23 cellular contexts compared by ENCODE assay signal in genomic region chr1:101150266-101150665, GRCh38.
A peak's percentile ranks its signal among the peaks of the same experiment; 100 is the strongest.
DNase-seq lines count a peak whose midpoint lies in the region; ATAC-seq, FAIRE-seq and TF ChIP-seq lines count a peak whose summit lies in the region.
"Had no signal": no experiment of that assay in that cellular context is flagged by ENCODE, and none has a peak within 500 bp of the region (broad histone marks: within the 10 kb centered on the region; RNA-seq: fewer than 3 reads in every experiment).

No MANE protein-coding gene starts in this region.

- CTCF ChIA-PET in SK-N-SH (lab: Yijun Ruan, JAX) (interaction anchor here (0.9 to 1.3 kb wide), 3 partner anchors 10 to 24 kb away, joined by 3 to 4 read pairs (median 3); no protein-coding TSS in a partner anchor), PC-3 (lab: Charles Lee) (no interaction called here), endothelial cell of umbilical vein (lab: Charles Lee) (interaction anchor here (1.2 to 3.9 kb wide), 7 partner anchors 13 to 163 kb away, joined by 3 to 26 read pairs (median 4); no protein-coding TSS in a partner anchor)

- H4K20me1 ChIP-seq in SK-N-SH (ENCODE audit: insufficient read depth) (no peaks in the 10 kb centered on the region), PC-3 (ENCODE audit: low read length) (no peaks in the 10 kb centered on the region), endothelial cell of umbilical vein (replicated peaks; ENCODE audit: control insufficient read depth, extremely low read depth, insufficient read depth, low read length) (no peaks in the 10 kb centered on the region), smooth muscle cell (ENCODE audit: low read depth) (no peaks in the 10 kb centered on the region)

- H3K4me2 ChIP-seq in SK-N-SH (no peak overlapping the region), PC-3 (ENCODE audit: low read length) (peak overlapping the region; percentile 43), endothelial cell of umbilical vein (ENCODE audit: insufficient read depth, low read length) (peak overlapping the region; percentile 94), smooth muscle cell (no peak overlapping the region)

- dilution Hi-C loops in endothelial cell of umbilical vein (cut with MboI; ENCODE audit: extremely low pct_ligation_motif_present, low sequenced_read_pairs), result no loop called here

- TF ChIP-seq EP300 in SK-N-SH (IDR thresholded peaks at IDR 0.05; ENCODE audit: borderline replicate concordance in 1 of 2, low read depth in 1 of 2, low read length in 1 of 2), result no peak

- 93% methylated on average over 4 of the region's 4 CpGs for WGBS in SK-N-SH (ENCODE audit: low lambda C conversion rate)
- 88% methylated on average over 4 of the region's 4 CpGs for WGBS in smooth muscle cell (ENCODE audit: low lambda C conversion rate)

- H3K4me1 ChIP-seq in SK-N-SH (ENCODE audit: control insufficient read depth in 1 of 2, insufficient read depth in 2 of 2, low read depth in 1 of 2, low read length in 1 of 2) (peaks cover 0 to 10% of the 10 kb centered on the region in 2 experiments; a peak in 2 of 4 replicates), PC-3 (ENCODE audit: insufficient read depth, low read length) (peaks cover 26% of the 10 kb centered on the region), endothelial cell of umbilical vein (ENCODE audit: control insufficient read depth, extremely low read depth, insufficient read depth, low read length) (peaks cover 30% of the 10 kb centered on the region), smooth muscle cell (ENCODE audit: low read depth) (peaks cover 11% of the 10 kb centered on the region)

- H3K9me2 ChIP-seq in SK-N-SH, result no peaks in the 10 kb centered on the region
- H3K9me2 ChIP-seq in PC-3 (replicated peaks; ENCODE audit: low read length), result no peaks in the 10 kb centered on the region

- DNase-seq in SK-N-SH (no peak), PC-3 (no peak), endothelial cell of umbilical vein (ENCODE audit: low read depth, low spot score) (peak; percentile 89), smooth muscle cell (lab: John Stamatoyannopoulos, UW; ENCODE audit: unreplicated experiment) (no peak), NOMO-1 (lab: John Stamatoyannopoulos, UW; ENCODE audit: unreplicated experiment in 2 of 2) (no peak), left colon (no peak)
- DNase-seq: activated CD4-positive, alpha-beta T cell treated with anti-CD3 and anti-CD28 coated beads for 48 hours; activated gamma-delta T cell treated with Interleukin-2 at 50 U/mL for 16 hours; activated naive CD8-positive, alpha-beta T cell treated with anti-CD3 and anti-CD28 coated beads, Interleukin-2, amount 50 U/mL, for 24 hours; activated T-cell treated with anti-CD3 and anti-CD28 coated beads, Interleukin-2, amount 50 U/mL, for 24 hours; DND-41; Kasumi-1; MV-4-11; NCI-H146; NCI-H2107; NCI-H82; stimulated activated CD4-positive, alpha-beta T cell treated with anti-CD3 and anti-CD28 coated beads, Interleukin-1b, Interleukin-23, amount 100 ng/mL, for 48 hours had no signal

- H3K27me3 ChIP-seq in SK-N-SH (ENCODE audit: insufficient read depth), result no peaks in the 10 kb centered on the region
- H3K27me3 ChIP-seq in PC-3 (ENCODE audit: low read length), result no peaks in the 10 kb centered on the region
- no peaks in the 10 kb centered on the region for H3K27me3 ChIP-seq in endothelial cell of umbilical vein (ENCODE audit: control insufficient read depth in 2 of 2, insufficient read depth in 2 of 2, low read length in 2 of 2)
- no peaks in the 10 kb centered on the region for H3K27me3 ChIP-seq in smooth muscle cell (ENCODE audit: low read depth)

- TF ChIP-seq RAD21 in SK-N-SH (IDR thresholded peaks at IDR 0.05; ENCODE audit: low read length), result no peak

- ATAC-seq in SK-N-SH treated with all-trans-retinoic acid at 6 μM for 48 hours (no peak), PC-3 (peak; percentile 29), GM18858 (IDR thresholded peaks at IDR 0.05; ENCODE audit: unreplicated experiment) (no peak), left colon (no peak)
- ATAC-seq: activated naive CD8-positive, alpha-beta T cell treated with anti-CD3 and anti-CD28 coated beads, Interleukin-2, amount 50 U/mL, for 24 hours; HepG2 had no signal

- no peaks in the 10 kb centered on the region for H3K9me1 ChIP-seq in endothelial cell of umbilical vein (replicated peaks; ENCODE audit: control insufficient read depth, extremely low read depth, insufficient read depth, low read length)

- H3F3A ChIP-seq in SK-N-SH (replicated peaks; ENCODE audit: insufficient read depth), result no peaks in the 10 kb centered on the region
- no peaks in the 10 kb centered on the region for H3F3A ChIP-seq in PC-3 (ENCODE audit: low read length, unreplicated experiment)
- peaks cover 9% of the 10 kb centered on the region for H3F3A ChIP-seq in smooth muscle cell (ENCODE audit: low read depth)

- H3K9ac ChIP-seq in SK-N-SH, result no peak overlapping the region
- no peak overlapping the region for H3K9ac ChIP-seq in PC-3 (ENCODE audit: low read length)
- peak overlapping the region; percentile 76 for H3K9ac ChIP-seq in endothelial cell of umbilical vein (replicated peaks; ENCODE audit: extremely low read depth, insufficient read depth, low read length)
- H3K9ac ChIP-seq in smooth muscle cell (ENCODE audit: low read depth), result no peak overlapping the region

- intact Hi-C loops in PC-3 (cut with micrococcal nuclease), result loop anchor here (5.0 kb wide), 1 partner anchor 87 kb away; the partner anchor contains the start of gene S1PR1
- intact Hi-C loops in endothelial cell of umbilical vein (cut with micrococcal nuclease), result loop anchor here (1.0 kb wide), 1 partner anchor 11 kb away; no protein-coding TSS in a partner anchor
- intact Hi-C loops in left colon (cut with DNase I, micrococcal nuclease), result no loop called here

- no peak for TF ChIP-seq POLR2A in endothelial cell of umbilical vein (IDR thresholded peaks at IDR 0.05; ENCODE audit: low read depth, low read length)

- H3K79me2 ChIP-seq in SK-N-SH (ENCODE audit: insufficient read depth), result no peaks in the 10 kb centered on the region
- H3K79me2 ChIP-seq in PC-3 (ENCODE audit: low read length), result no peaks in the 10 kb centered on the region
- no peaks in the 10 kb centered on the region for H3K79me2 ChIP-seq in endothelial cell of umbilical vein (ENCODE audit: control insufficient read depth, insufficient read depth, low read length)
- no peaks in the 10 kb centered on the region for H3K79me2 ChIP-seq in smooth muscle cell (ENCODE audit: low read depth)

- no peak overlapping the region; a peak in 1 of 4 replicates for H3K27ac ChIP-seq in SK-N-SH (ENCODE audit: low read depth in 2 of 2, low read length in 1 of 2)
- H3K27ac ChIP-seq in PC-3 (ENCODE audit: low read length), result peak overlapping the region; percentile 24; the same call in 1 of the 2 replicates
- peak overlapping the region; percentile 93 for H3K27ac ChIP-seq in endothelial cell of umbilical vein (ENCODE audit: insufficient read depth, low read depth, low read length)
- H3K27ac ChIP-seq in smooth muscle cell (ENCODE audit: low read depth), result peak overlapping the region; percentile 5
- H3K27ac ChIP-seq: 22Rv1, VCaP had no signal

- peak overlapping the region; percentile 19; the same call in 1 of the 2 replicates for H2AFZ ChIP-seq in SK-N-SH (ENCODE audit: low read depth)
- H2AFZ ChIP-seq in PC-3 (ENCODE audit: low read length), result no peak overlapping the region
- peak overlapping the region; percentile 73 for H2AFZ ChIP-seq in endothelial cell of umbilical vein (ENCODE audit: low read depth, low read length)
- H2AFZ ChIP-seq in smooth muscle cell (ENCODE audit: low read depth), result no peak overlapping the region

- no peak for FAIRE-seq in endothelial cell of umbilical vein (lab: Jason Lieb, UNC)
- FAIRE-seq: HepG2 had no signal

- no peak for TF ChIP-seq CTCF in SK-N-SH (IDR thresholded peaks at IDR 0.05)
- TF ChIP-seq CTCF in PC-3 (conservative IDR thresholded peaks at IDR 0.05; ENCODE audit: low read depth, low read length), result no peak
- TF ChIP-seq CTCF in endothelial cell of umbilical vein (IDR thresholded peaks at IDR 0.05; ENCODE audit: extremely low read depth in 1 of 2, insufficient read depth in 1 of 2, low read depth in 1 of 2, low read length in 2 of 2), result no peak
- TF ChIP-seq CTCF in smooth muscle cell (IDR thresholded peaks at IDR 0.05; ENCODE audit: borderline replicate concordance, insufficient read depth, poor library complexity, severe bottlenecking), result no peak

- no peak overlapping the region for H3K4me3 ChIP-seq in SK-N-SH (ENCODE audit: low read depth in 2 of 2, low read length in 1 of 2)
- H3K4me3 ChIP-seq in PC-3 (ENCODE audit: low read length), result no peak overlapping the region
- peak overlapping the region in 1 of 3 experiments; percentile 41 for H3K4me3 ChIP-seq in endothelial cell of umbilical vein (replicated peaks in 1 of 3; ENCODE audit: insufficient read depth in 1 of 3, low read depth in 1 of 3, low read length in 3 of 3)
- H3K4me3 ChIP-seq in smooth muscle cell, result no peak overlapping the region
- H3K4me3 ChIP-seq: skin epidermis had no signal

- H3K9me3 ChIP-seq in SK-N-SH, result no peaks in the 10 kb centered on the region
- H3K9me3 ChIP-seq in PC-3 (ENCODE audit: low read length), result no peaks in the 10 kb centered on the region
- H3K9me3 ChIP-seq in endothelial cell of umbilical vein (replicated peaks; ENCODE audit: control insufficient read depth, insufficient read depth, low read length), result no peaks in the 10 kb centered on the region
- H3K9me3 ChIP-seq in smooth muscle cell (replicated peaks; ENCODE audit: low read depth), result no peaks in the 10 kb centered on the region

- POLR2A ChIA-PET in SK-N-SH (lab: Yijun Ruan, JAX) (no interaction called here), PC-3 (lab: Charles Lee; ENCODE audit: unreplicated experiment) (no interaction called here), endothelial cell of umbilical vein (lab: Charles Lee) (interaction anchor here (0.8 kb wide), 1 partner anchor 86 kb away, joined by 3 read pairs; no protein-coding TSS in a partner anchor)

- no peaks in the 10 kb centered on the region for H3K36me3 ChIP-seq in SK-N-SH (replicated peaks in 1 of 2; ENCODE audit: control insufficient read depth in 1 of 2, insufficient read depth in 2 of 2, low read length in 1 of 2)
- no peaks in the 10 kb centered on the region for H3K36me3 ChIP-seq in PC-3 (ENCODE audit: low read depth, low read length)
- no peaks in the 10 kb centered on the region for H3K36me3 ChIP-seq in endothelial cell of umbilical vein (ENCODE audit: control insufficient read depth in 2 of 2, extremely low read depth in 1 of 2, insufficient read depth in 2 of 2, low read length in 2 of 2)
- no peaks in the 10 kb centered on the region for H3K36me3 ChIP-seq in smooth muscle cell (ENCODE audit: low read depth)

- BruUV-seq in PC-3 (replicated peaks; lab: Mats Ljungman, UMichigan), result no TSS peak
- no TSS peak for BruUV-seq in endothelial cell of umbilical vein (replicated peaks; lab: Mats Ljungman, UMichigan)

TF ChIP-seq in SK-N-SH, 30 proteins besides CTCF, POLR2A, EP300 and RAD21 (continues in another document):
- TF ChIP-seq FOXJ3 (CRISPR knock-in tag; IDR thresholded peaks at IDR 0.05), result no peak
- TF ChIP-seq NFIC (IDR thresholded peaks at IDR 0.05; ENCODE audit: borderline replicate concordance), result no peak

TF ChIP-seq in SK-N-SH treated with all-trans-retinoic acid at 6 μM for 48 hours, 23 proteins besides CTCF, POLR2A, EP300 and RAD21 (continues in another document):
- TF ChIP-seq ESRRG (CRISPR knock-in tag; IDR thresholded peaks at IDR 0.05) (no peak), BACH2 (CRISPR knock-in tag; IDR thresholded peaks at IDR 0.05; ENCODE audit: borderline replicate concordance) (no peak)

TF ChIP-seq in endothelial cell of umbilical vein, 7 proteins besides CTCF, POLR2A, EP300 and RAD21 (continues in another document):
- no peak for TF ChIP-seq GATA2 (IDR thresholded peaks at IDR 0.05; ENCODE audit: insufficient read depth, insufficient read length, low read depth, low read length)

Comparison
In these comparisons a context has a peak if more than half of its experiments do, and no peak if none do; other contexts are left out.
1. H2AFZ ChIP-seq: peak in SK-N-SH (single experiment) and endothelial cell of umbilical vein (single experiment); none in PC-3 (single experiment) and smooth muscle cell (single experiment).
2. H3K27ac ChIP-seq: peak in PC-3 (single experiment), endothelial cell of umbilical vein (single experiment) and smooth muscle cell (single experiment); none in SK-N-SH (0 of 2).
3. H3K4me2 ChIP-seq: peak in PC-3 (single experiment) and endothelial cell of umbilical vein (single experiment); none in SK-N-SH (single experiment) and smooth muscle cell (single experiment).
4. intact Hi-C loops: an anchor here in PC-3 (5.0 kb wide) and endothelial cell of umbilical vein (1.0 kb wide); none called in left colon.